ENCODE assay signal across 10 cellular contexts in the genomic region with DNA sequence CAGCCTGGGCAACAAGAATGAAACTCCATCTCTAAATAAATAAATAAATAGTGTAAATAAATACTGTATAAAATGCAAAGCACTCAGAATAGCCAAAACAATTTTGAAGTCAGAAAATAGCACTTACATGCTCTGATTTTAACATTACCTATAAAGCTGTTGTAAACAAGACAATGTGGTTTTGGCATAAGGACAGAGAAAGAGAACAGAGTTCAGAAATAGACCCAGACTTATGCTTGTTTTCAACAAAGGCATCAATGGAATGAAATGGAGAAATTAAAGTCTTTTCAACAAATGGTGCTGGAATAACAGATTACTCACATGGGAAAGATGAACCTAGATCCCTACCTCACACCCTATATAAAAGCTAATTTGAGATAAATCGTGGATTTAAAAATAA. TPM values are rescaled to one million over a fixed set of nuclear protein-coding genes. Genes with fewer than 3 reads are reported as not detected.
"Had no signal": no experiment of that assay in that cellular context is flagged by ENCODE, and none has a peak within 500 bp of the region (broad histone marks: within the 10 kb centered on the region; RNA-seq: fewer than 3 reads in every experiment).

No MANE protein-coding gene starts in this region.

- H3K4me3 Mint-ChIP-seq: HFFc6, IgD-negative memory B cell had no signal

- H3K27me3 Mint-ChIP-seq: IgD-negative memory B cell had no signal

- H3K9me3 Mint-ChIP-seq: HFFc6 had no signal

- H3K27ac Mint-ChIP-seq: HFFc6 had no signal

- H3K4me3 ChIP-seq: GM23248, HAP-1 had no signal

- DNase-seq: GM23248, GOT3, H7, HFFc6, KBM-7 had no signal

RNA-seq across cellular contexts. Expression of gene PNLDC1, which starts 27.9 kb away (rescaled TPM):
- total RNA-seq: GM23248, H4, H7, HepG2, HFFc6, HT1080 had no signal
